ENCODE assay signal across 12 cellular contexts in genomic region chr5:151255621-151256286, GRCh38. TPM values are rescaled to one million over a fixed set of nuclear protein-coding genes. Genes with fewer than 3 reads are reported as not detected.
A peak's percentile ranks its signal among the peaks of the same experiment; 100 is the strongest.
DNase-seq lines count a peak whose midpoint lies in the region; ATAC-seq, FAIRE-seq and TF ChIP-seq lines count a peak whose summit lies in the region.
"Had no signal": no experiment of that assay in that cellular context is flagged by ENCODE, and none has a peak within 500 bp of the region (broad histone marks: within the 10 kb centered on the region; RNA-seq: fewer than 3 reads in every experiment).

No MANE protein-coding gene starts in this region.

- H3K9ac ChIP-seq in PC-3 (ENCODE audit: low read length): no peak overlapping the region

- H3K27ac ChIP-seq in pancreas (no peak overlapping the region), aorta (ENCODE audit: low read depth in 1 of 2, low read length in 2 of 2) (no peak overlapping the region), PC-3 (ENCODE audit: low read length) (no peak overlapping the region)
- H3K27ac ChIP-seq: hepatocyte had no signal

- H3K4me1 Mint-ChIP-seq in dendritic cell treated with granulocyte-macrophage colony-stimulating factor and Interleukin-4, amounts not matched to agents 40 ng/mL and 50 ng/mL, for 4 days (ENCODE audit: low read depth): peaks cover 67% of the 10 kb centered on the region
- H3K4me1 Mint-ChIP-seq in activated CD8-positive, alpha-beta T cell treated with anti-CD3 and anti-CD28 coated beads for 36 hours (ENCODE audit: low read depth): peaks cover 35% of the 10 kb centered on the region

- no peak overlapping the region for H3K4me3 ChIP-seq in pancreas
- H3K4me3 ChIP-seq in aorta (ENCODE audit: low read length in 2 of 2): no peak overlapping the region
- H3K4me3 ChIP-seq in PC-3 (ENCODE audit: low read length): no peak overlapping the region
- H3K4me3 ChIP-seq: hepatocyte had no signal

- BruUV-seq in PC-3 (replicated peaks; lab: Mats Ljungman, UMichigan): no TSS peak

- no peaks in the 10 kb centered on the region for H3K27me3 Mint-ChIP-seq in dendritic cell treated with granulocyte-macrophage colony-stimulating factor and Interleukin-4, amounts not matched to agents 40 ng/mL and 50 ng/mL, for 4 days
- no peaks in the 10 kb centered on the region for H3K27me3 Mint-ChIP-seq in activated CD8-positive, alpha-beta T cell treated with anti-CD3 and anti-CD28 coated beads for 36 hours

- peaks cover 60% of the 10 kb centered on the region for H3K79me2 ChIP-seq in PC-3 (ENCODE audit: low read length)

- intact Hi-C loops in dendritic cell treated with granulocyte-macrophage colony-stimulating factor and Interleukin-4, amounts not matched to agents 40 ng/mL and 50 ng/mL, for 4 days (cut with micrococcal nuclease): loop anchor here (10.0 kb wide), 1 partner anchor 499 kb away; the partner anchor contains the start of gene ATOX1
- intact Hi-C loops in pancreas (cut with DNase I) (no loop called here), aorta (cut with DNase I) (loop anchor here in 1 of 2 donors (10.0 kb wide), 1 partner anchor 519 kb away; the partner anchor contains the start of gene G3BP1), PC-3 (cut with micrococcal nuclease) (no loop called here)
- intact Hi-C loops in activated CD8-positive, alpha-beta T cell treated with anti-CD3 and anti-CD28 coated beads for 36 hours (cut with micrococcal nuclease): no loop called here

- peak; percentile 28 for ATAC-seq in GM18499 (IDR thresholded peaks at IDR 0.05; ENCODE audit: insufficient read depth, unreplicated experiment)
- ATAC-seq in GM21423 (IDR thresholded peaks at IDR 0.05; ENCODE audit: unreplicated experiment): peak; percentile 36
- peak; percentile 45 for ATAC-seq in HG03432 (IDR thresholded peaks at IDR 0.05; ENCODE audit: unreplicated experiment)
- no peak for ATAC-seq in pancreas
- no peak for ATAC-seq in aorta (ENCODE audit: low FRiP score)
- no peak for ATAC-seq in PC-3
- no peak for ATAC-seq in activated CD8-positive, alpha-beta T cell treated with anti-CD3 and anti-CD28 coated beads for 36 hours

- WGBS in pancreas, 2 donors: 94 to 95% methylated on average over 3 of the region's 3 CpGs
- 88 to 90% methylated on average over 3 of the region's 3 CpGs for WGBS in aorta, 2 donors

- no peaks in the 10 kb centered on the region for H3K36me3 ChIP-seq in pancreas
- H3K36me3 ChIP-seq in aorta (ENCODE audit: control insufficient read depth in 1 of 2, insufficient read depth in 2 of 2, low read length in 1 of 2): no peaks in the 10 kb centered on the region
- no peaks in the 10 kb centered on the region for H3K36me3 ChIP-seq in PC-3 (ENCODE audit: low read depth, low read length)

- no peak overlapping the region for H2AFZ ChIP-seq in PC-3 (ENCODE audit: low read length)
- H2AFZ ChIP-seq: hepatocyte had no signal

- H3K4me3 Mint-ChIP-seq in dendritic cell treated with granulocyte-macrophage colony-stimulating factor and Interleukin-4, amounts not matched to agents 40 ng/mL and 50 ng/mL, for 4 days: peak overlapping the region; percentile 13
- H3K4me3 Mint-ChIP-seq in activated CD8-positive, alpha-beta T cell treated with anti-CD3 and anti-CD28 coated beads for 36 hours: no peak overlapping the region

- H3K4me1 ChIP-seq in pancreas (peaks cover 0 to 8% (median 7%) of the 10 kb centered on the region in 3 donors), aorta (ENCODE audit: control insufficient read depth in 1 of 2, insufficient read depth in 2 of 2, low read length in 2 of 2) (peaks cover 0 to 4% of the 10 kb centered on the region in 2 donors), PC-3 (ENCODE audit: insufficient read depth, low read length) (peaks cover 48% of the 10 kb centered on the region)

- H3F3A ChIP-seq in PC-3 (ENCODE audit: low read length, unreplicated experiment): peaks cover 10% of the 10 kb centered on the region

- peak overlapping the region; percentile 99 for H3K27ac Mint-ChIP-seq in dendritic cell treated with granulocyte-macrophage colony-stimulating factor and Interleukin-4, amounts not matched to agents 40 ng/mL and 50 ng/mL, for 4 days
- no peak overlapping the region for H3K27ac Mint-ChIP-seq in activated CD8-positive, alpha-beta T cell treated with anti-CD3 and anti-CD28 coated beads for 36 hours

- H3K4me2 ChIP-seq in PC-3 (ENCODE audit: low read length): no peak overlapping the region
- H3K4me2 ChIP-seq: hepatocyte had no signal

- H3K27me3 ChIP-seq in pancreas (no peaks in the 10 kb centered on the region), aorta (ENCODE audit: control insufficient read depth in 1 of 2, insufficient read depth in 2 of 2, low read length in 1 of 2) (no peaks in the 10 kb centered on the region), PC-3 (ENCODE audit: low read length) (no peaks in the 10 kb centered on the region)
- H3K27me3 ChIP-seq: hepatocyte had no signal

- TF ChIP-seq CTCF in pancreas (IDR thresholded peaks at IDR 0.05): no peak
- no peak for TF ChIP-seq CTCF in PC-3 (conservative IDR thresholded peaks at IDR 0.05; ENCODE audit: low read depth, low read length)
- TF ChIP-seq CTCF in activated CD8-positive, alpha-beta T cell treated with anti-CD3 and anti-CD28 coated beads for 36 hours (IDR thresholded peaks at IDR 0.05): no peak

- FAIRE-seq in pancreas (lab: Jason Lieb, UNC): no peak
- FAIRE-seq: astrocyte, TTC549 had no signal

- peaks cover 39% of the 10 kb centered on the region for H3K36me3 Mint-ChIP-seq in dendritic cell treated with granulocyte-macrophage colony-stimulating factor and Interleukin-4, amounts not matched to agents 40 ng/mL and 50 ng/mL, for 4 days (ENCODE audit: low read depth)
- no peaks in the 10 kb centered on the region for H3K36me3 Mint-ChIP-seq in activated CD8-positive, alpha-beta T cell treated with anti-CD3 and anti-CD28 coated beads for 36 hours (ENCODE audit: low read depth)

- CTCF ChIA-PET in PC-3 (lab: Charles Lee): no interaction called here
- CTCF ChIA-PET in activated CD8-positive, alpha-beta T cell treated with anti-CD3 and anti-CD28 coated beads for 36 hours (lab: Charles Lee): no interaction called here

- no peaks in the 10 kb centered on the region for H3K9me2 ChIP-seq in PC-3 (replicated peaks; ENCODE audit: low read length)

- H3K9me3 Mint-ChIP-seq in dendritic cell treated with granulocyte-macrophage colony-stimulating factor and Interleukin-4, amounts not matched to agents 40 ng/mL and 50 ng/mL, for 4 days: no peaks in the 10 kb centered on the region
- H3K9me3 Mint-ChIP-seq in activated CD8-positive, alpha-beta T cell treated with anti-CD3 and anti-CD28 coated beads for 36 hours: no peaks in the 10 kb centered on the region

- H4K20me1 ChIP-seq in PC-3 (ENCODE audit: low read length): no peaks in the 10 kb centered on the region

- DNase-seq in pancreas (no peak), aorta (no peak), PC-3 (no peak)
- DNase-seq in activated CD8-positive, alpha-beta T cell treated with anti-CD3 and anti-CD28 coated beads for 36 hours: no peak
- DNase-seq: DND-41 had no signal

- POLR2A ChIA-PET in PC-3 (lab: Charles Lee; ENCODE audit: unreplicated experiment): no interaction called here
- POLR2A ChIA-PET in activated CD8-positive, alpha-beta T cell treated with anti-CD3 and anti-CD28 coated beads for 36 hours (lab: Charles Lee): no interaction called here

- H3K9me3 ChIP-seq in pancreas (no peaks in the 10 kb centered on the region), aorta (ENCODE audit: control insufficient read depth, low read length) (no peaks in the 10 kb centered on the region), PC-3 (ENCODE audit: low read length) (no peaks in the 10 kb centered on the region)

RNA-seq across cellular contexts. Expression of gene GM2A, which starts 2.8 kb away (rescaled TPM):
- 10 to 100 TPM in 4 of 6 donors, 1 to 10 TPM in 2; 7.8 to 25.0 (median 13.1) TPM for total RNA-seq in pancreas
- polyA plus RNA-seq in pancreas: 1 to 10 TPM; 6.4 to 7.9 TPM
- total RNA-seq in aorta: 10 to 100 TPM; 25.0 to 32.7 TPM
- 10 to 100 TPM; 13.7 to 17.2 TPM for polyA plus RNA-seq in aorta
- 78.3 and 90.2 TPM in 2 replicates for total RNA-seq in PC-3 (2014; rRNA removed)
- 10 to 100 TPM; 13.3 to 13.7 TPM for total RNA-seq in activated CD8-positive, alpha-beta T cell treated with anti-CD3 and anti-CD28 coated beads for 36 hours

RNA-seq across cellular contexts. Expression of gene CCDC69, which starts 31.9 kb away (rescaled TPM):
- total RNA-seq in pancreas (10 to 100 TPM; 18.1 to 23.1 (median 20.4) TPM), aorta (10 to 100 TPM; 51.9 to 70.7 TPM), PC-3 (2014; rRNA removed) (19.2 and 26.4 TPM in 2 replicates)
- polyA plus RNA-seq in pancreas (10 to 100 TPM in 1 of 2 donors, 1 to 10 TPM in 1; 8.1 to 29.4 TPM), aorta (10 to 100 TPM in 1 of 2 donors, 1 to 10 TPM in 1; 9.8 to 37.2 TPM)
- total RNA-seq in activated CD8-positive, alpha-beta T cell treated with anti-CD3 and anti-CD28 coated beads for 36 hours: 10 to 100 TPM; 33.0 to 34.5 TPM

RNA-seq across cellular contexts. Expression of gene SLC36A3, which starts 47.8 kb away (rescaled TPM):
- total RNA-seq in pancreas (not detected), aorta (not detected), PC-3 (2014; rRNA removed) (not detected in 2 replicates)
- polyA plus RNA-seq in pancreas (not detected), aorta (not detected)
- total RNA-seq in activated CD8-positive, alpha-beta T cell treated with anti-CD3 and anti-CD28 coated beads for 36 hours: not detected
- total RNA-seq: astrocyte, hepatocyte had no signal
- polyA plus RNA-seq: hepatocyte had no signal

Comparison
In these comparisons a context has a peak if more than half of its experiments do, and no peak if none do; other contexts are left out.
1. ATAC-seq: peak in GM18499 (single experiment), GM21423 (single experiment) and HG03432 (single experiment); none in pancreas (0 of 4), aorta (single experiment), PC-3 (single experiment) and activated CD8-positive, alpha-beta T cell treated with anti-CD3 and anti-CD28 coated beads for 36 hours (single experiment).